ENCODE assay signal across 9 cellular contexts in genomic region chr1:93749894-93750301, GRCh38.
DNase-seq lines count a peak whose midpoint lies in the region; ATAC-seq, FAIRE-seq and TF ChIP-seq lines count a peak whose summit lies in the region.
"Had no signal": no experiment of that assay in that cellular context is flagged by ENCODE, and none has a peak within 500 bp of the region (broad histone marks: within the 10 kb centered on the region; RNA-seq: fewer than 3 reads in every experiment).

No MANE protein-coding gene starts in this region.

- H3K4me3 Mint-ChIP-seq in stimulated activated memory B cell treated with anti-CD40 and anti-IgM and Interleukin-4, amounts not matched to agents 10 μg/mL and 1 μg/mL and 100 μg/mL, for 72 hours = peak overlapping the region; percentile 61

- H3K36me3 Mint-ChIP-seq in stimulated activated memory B cell treated with anti-CD40 and anti-IgM and Interleukin-4, amounts not matched to agents 10 μg/mL and 1 μg/mL and 100 μg/mL, for 72 hours = peaks cover 5% of the 10 kb centered on the region

- H3K36me3 ChIP-seq in bronchial epithelial cell (ENCODE audit: control insufficient read depth, insufficient read depth, low read length) (no peaks in the 10 kb centered on the region), suprapubic skin (no peaks in the 10 kb centered on the region), MG63 (no peaks in the 10 kb centered on the region)

- no peak overlapping the region for H3K27ac ChIP-seq in suprapubic skin

- no peak overlapping the region for H3K4me3 ChIP-seq in bronchial epithelial cell (ENCODE audit: low read depth, low read length)
- no peak overlapping the region for H3K4me3 ChIP-seq in suprapubic skin
- H3K4me3 ChIP-seq in MG63 = no peak overlapping the region

- peak; percentile 62 for FAIRE-seq in bronchial epithelial cell (lab: Jason Lieb, UNC)

- peaks cover 57% of the 10 kb centered on the region for H3K4me1 ChIP-seq in suprapubic skin

- no peaks in the 10 kb centered on the region for H3K27me3 Mint-ChIP-seq in stimulated activated memory B cell treated with anti-CD40 and anti-IgM and Interleukin-4, amounts not matched to agents 10 μg/mL and 1 μg/mL and 100 μg/mL, for 72 hours

- H3K27me3 ChIP-seq in bronchial epithelial cell (ENCODE audit: control insufficient read depth, insufficient read depth, low read length) = no peaks in the 10 kb centered on the region
- no peaks in the 10 kb centered on the region for H3K27me3 ChIP-seq in suprapubic skin
- no peaks in the 10 kb centered on the region for H3K27me3 ChIP-seq in MG63

- 61% methylated on average over 2 of the region's 2 CpGs for WGBS in suprapubic skin

- H3K9me3 ChIP-seq in suprapubic skin (no peaks in the 10 kb centered on the region), MG63 (no peaks in the 10 kb centered on the region)

- peaks cover 41% of the 10 kb centered on the region for H3K4me1 Mint-ChIP-seq in stimulated activated memory B cell treated with anti-CD40 and anti-IgM and Interleukin-4, amounts not matched to agents 10 μg/mL and 1 μg/mL and 100 μg/mL, for 72 hours

- H3K9me3 Mint-ChIP-seq in stimulated activated memory B cell treated with anti-CD40 and anti-IgM and Interleukin-4, amounts not matched to agents 10 μg/mL and 1 μg/mL and 100 μg/mL, for 72 hours = peaks cover 8% of the 10 kb centered on the region

- TF ChIP-seq EP300 in suprapubic skin (IDR thresholded peaks at IDR 0.05) = no peak

- TF ChIP-seq CTCF in bronchial epithelial cell (IDR thresholded peaks at IDR 0.05; ENCODE audit: insufficient read depth, low read length, severe bottlenecking) = peak; percentile 60
- TF ChIP-seq CTCF in suprapubic skin (IDR thresholded peaks at IDR 0.05) = no peak

- ATAC-seq in stimulated activated memory B cell treated with anti-CD40 and anti-IgM and Interleukin-4, amounts not matched to agents 10 μg/mL and 1 μg/mL and 100 μg/mL, for 72 hours = peak; percentile 35
- ATAC-seq in GM18520 (IDR thresholded peaks at IDR 0.05; ENCODE audit: unreplicated experiment) = no peak

- peak overlapping the region; percentile 81 for H3K27ac Mint-ChIP-seq in stimulated activated memory B cell treated with anti-CD40 and anti-IgM and Interleukin-4, amounts not matched to agents 10 μg/mL and 1 μg/mL and 100 μg/mL, for 72 hours

- no peak for TF ChIP-seq POLR2A in suprapubic skin (IDR thresholded peaks at IDR 0.05)

- DNase-seq in NCI-H510A treated with DMSO at 0.1 percent for 48 hours (lab: John Stamatoyannopoulos, UW) = peak; percentile 23
- DNase-seq in NCI-H510A (lab: John Stamatoyannopoulos, UW) = no peak
- peak; percentile 4 for DNase-seq in LoVo (ENCODE audit: low spot score)
- peak; percentile 72 for DNase-seq in bronchial epithelial cell (ENCODE audit: low read depth)
- no peak for DNase-seq in suprapubic skin (ENCODE audit: low spot score in 2 of 2)
- DNase-seq in MG63 = no peak
- DNase-seq: hypothalamus had no signal

Comparison
In these comparisons a context has a peak if more than half of its experiments do, and no peak if none do; other contexts are left out.
1. DNase-seq: peak in NCI-H510A treated with DMSO at 0.1 percent for 48 hours (single experiment), LoVo (single experiment) and bronchial epithelial cell (single experiment); none in NCI-H510A (single experiment), suprapubic skin (0 of 2) and MG63 (single experiment).